9 cellular contexts compared by ENCODE assay signal in genomic region chr2:186256540-186256939, GRCh38.
DNase-seq lines count a peak whose midpoint lies in the region; ATAC-seq, FAIRE-seq and TF ChIP-seq lines count a peak whose summit lies in the region.
"Had no signal": no experiment of that assay in that cellular context is flagged by ENCODE, and none has a peak within 500 bp of the region (broad histone marks: within the 10 kb centered on the region; RNA-seq: fewer than 3 reads in every experiment).

No MANE protein-coding gene starts in this region.

- H3K4me1 ChIP-seq in HEK293 (ENCODE audit: control insufficient read depth, insufficient read depth, low read length): no peaks in the 10 kb centered on the region

- H3K36me3 ChIP-seq in HEK293 (ENCODE audit: control insufficient read depth in 2 of 2, insufficient read depth in 1 of 2, low read length in 2 of 2) (no peaks in the 10 kb centered on the region), kidney epithelial cell (ENCODE audit: control insufficient read depth, insufficient read depth, low read length) (no peaks in the 10 kb centered on the region)
- H3K36me3 ChIP-seq: neutrophil had no signal

- no peak overlapping the region for H3K27ac Mint-ChIP-seq in naive thymus-derived CD8-positive, alpha-beta T cell

- CTCF ChIA-PET in HEK293 (lab: Yijun Ruan, JAX): interaction anchor here (1.0 kb wide), 1 partner anchor 1645 kb away, joined by 5 read pairs; no protein-coding TSS in a partner anchor

- no peaks in the 10 kb centered on the region for H3K27me3 ChIP-seq in kidney epithelial cell (ENCODE audit: control insufficient read depth, insufficient read depth, low read length)
- H3K27me3 ChIP-seq: neutrophil had no signal

- POLR2A ChIA-PET in HEK293 (lab: Yijun Ruan, JAX): no interaction called here
- POLR2A ChIA-PET in naive thymus-derived CD8-positive, alpha-beta T cell (lab: Charles Lee): no interaction called here

- DNase-seq in EL (peak; percentile 35), NCI-H2029 (lab: John Stamatoyannopoulos, UW) (peak; percentile 13), amniotic epithelial cell (ENCODE audit: low read depth) (peak; percentile 54), kidney epithelial cell (ENCODE audit: low read depth) (peak; percentile 10), GM19239 (ENCODE audit: insufficient read length, low spot score) (no peak), germinal center (ENCODE audit: low spot score) (no peak)
- DNase-seq in naive thymus-derived CD8-positive, alpha-beta T cell: no peak

- TF ChIP-seq CTCF in HEK293 (tag by site-specific recombination; IDR thresholded peaks at IDR 0.05) (peak; percentile 59; the same call in 1 of the 2 replicates), kidney epithelial cell (IDR thresholded peaks at IDR 0.05; ENCODE audit: insufficient read depth, low read length, poor library complexity, severe bottlenecking) (peak; percentile 36)

- no peaks in the 10 kb centered on the region for H3K9me3 ChIP-seq in HEK293 (ENCODE audit: control insufficient read depth, insufficient read depth, low read depth, low read length)
- H3K9me3 ChIP-seq: neutrophil had no signal

- H3K36me3 Mint-ChIP-seq in naive thymus-derived CD8-positive, alpha-beta T cell: peaks cover 0 to 11% (median 0%) of the 10 kb centered on the region in 3 donors

- no peak for ATAC-seq in naive thymus-derived CD8-positive, alpha-beta T cell

- H3K4me1 Mint-ChIP-seq in naive thymus-derived CD8-positive, alpha-beta T cell: no peaks in the 10 kb centered on the region

- no peak overlapping the region for H3K27ac ChIP-seq in HEK293 (ENCODE audit: extremely low read depth, low read depth, low read length)
- H3K27ac ChIP-seq: neutrophil had no signal

- no peaks in the 10 kb centered on the region for H3K27me3 Mint-ChIP-seq in naive thymus-derived CD8-positive, alpha-beta T cell

- H3K4me3 ChIP-seq in HEK293 (ENCODE audit: low read depth, low read length): no peak overlapping the region
- no peak overlapping the region for H3K4me3 ChIP-seq in kidney epithelial cell (ENCODE audit: low read depth, low read length)

- no peak overlapping the region for H3K4me3 Mint-ChIP-seq in naive thymus-derived CD8-positive, alpha-beta T cell

- FAIRE-seq in GM19239 (lab: Jason Lieb, UNC): no peak

- H3K9me3 Mint-ChIP-seq in naive thymus-derived CD8-positive, alpha-beta T cell: peaks cover 0 to 5% (median 0%) of the 10 kb centered on the region in 9 donors

TF ChIP-seq in HEK293, 187 proteins besides CTCF, POLR2A, EP300 and RAD21:
- TF ChIP-seq ZNF629 (tag by site-specific recombination; IDR thresholded peaks at IDR 0.05): no peak
- TF ChIP-seq ZNF654 (tag by site-specific recombination; IDR thresholded peaks at IDR 0.05; ENCODE audit: low read depth): peak; percentile 61

Comparison
In these comparisons a context has a peak if more than half of its experiments do, and no peak if none do; other contexts are left out.
1. DNase-seq: peak in EL (single experiment), NCI-H2029 (single experiment), amniotic epithelial cell (single experiment) and kidney epithelial cell (single experiment); none in naive thymus-derived CD8-positive, alpha-beta T cell (0 of 10), GM19239 (single experiment) and germinal center (single experiment).